14 cellular contexts compared by ENCODE assay signal in genomic region chrX:100830547-100830946, GRCh38. TPM values are rescaled to one million over a fixed set of nuclear protein-coding genes. Genes with fewer than 3 reads are reported as not detected.
A peak's percentile ranks its signal among the peaks of the same experiment; 100 is the strongest.
DNase-seq lines count a peak whose midpoint lies in the region; ATAC-seq and TF ChIP-seq lines count a peak whose summit lies in the region.
"Had no signal": no experiment of that assay in that cellular context is flagged by ENCODE, and none has a peak within 500 bp of the region (broad histone marks: within the 10 kb centered on the region; RNA-seq: fewer than 3 reads in every experiment).

No MANE protein-coding gene starts in this region.

- no peaks in the 10 kb centered on the region for H3K27me3 Mint-ChIP-seq in natural killer cell treated with Interleukin-12 subunit alpha and Interleukin-12 subunit beta and Interleukin-15 and Interleukin-18, amount 100 ng/mL, for 72 hours
- H3K27me3 Mint-ChIP-seq in natural killer cell (ENCODE audit: low read depth in 2 of 2): no peaks in the 10 kb centered on the region

- H3K36me3 Mint-ChIP-seq in natural killer cell treated with Interleukin-12 subunit alpha and Interleukin-12 subunit beta and Interleukin-15 and Interleukin-18, amount 100 ng/mL, for 72 hours: peaks cover 47% of the 10 kb centered on the region
- no peaks in the 10 kb centered on the region for H3K36me3 Mint-ChIP-seq in natural killer cell

- no peak overlapping the region for H2AFZ ChIP-seq in PC-9

- H3K9me3 Mint-ChIP-seq in natural killer cell treated with Interleukin-12 subunit alpha and Interleukin-12 subunit beta and Interleukin-15 and Interleukin-18, amount 100 ng/mL, for 72 hours: no peaks in the 10 kb centered on the region
- no peaks in the 10 kb centered on the region for H3K9me3 Mint-ChIP-seq in natural killer cell

- no peaks in the 10 kb centered on the region for H3K27me3 ChIP-seq in PC-9 (ENCODE audit: insufficient read depth, low read depth)
- H3K27me3 ChIP-seq: stomach had no signal

- ATAC-seq in natural killer cell treated with Interleukin-12 subunit alpha and Interleukin-12 subunit beta and Interleukin-15 and Interleukin-18, amount 100 ng/mL, for 72 hours: no peak
- ATAC-seq in natural killer cell: no peak
- peak; percentile 35 for ATAC-seq in GM21717 (IDR thresholded peaks at IDR 0.05; ENCODE audit: unreplicated experiment)
- peak; percentile 26 for ATAC-seq in HG03565 (IDR thresholded peaks at IDR 0.05; ENCODE audit: unreplicated experiment)

- H3K4me1 ChIP-seq in PC-9 (replicated peaks; ENCODE audit: insufficient read depth): no peaks in the 10 kb centered on the region
- H3K4me1 ChIP-seq: left ventricle myocardium inferior, stomach had no signal

- no peak overlapping the region for H3K4me2 ChIP-seq in PC-9

- H4K20me1 ChIP-seq in PC-9 (ENCODE audit: insufficient read depth): no peaks in the 10 kb centered on the region

- 0 out of 2 replicates have a peak, but pooled peaks cover 6% of the 10 kb centered on the region for H3K36me3 ChIP-seq in PC-9 (ENCODE audit: low read depth)

- no peaks in the 10 kb centered on the region for H3K9me3 ChIP-seq in PC-9 (ENCODE audit: insufficient read depth, low read depth)
- H3K9me3 ChIP-seq: left ventricle myocardium inferior, stomach had no signal

- no peak overlapping the region for H3K4me3 ChIP-seq in PC-9
- H3K4me3 ChIP-seq: left ventricle myocardium inferior, stomach had no signal

- peaks cover 36 to 43% of the 10 kb centered on the region in 2 donors for H3K4me1 Mint-ChIP-seq in natural killer cell treated with Interleukin-12 subunit alpha and Interleukin-12 subunit beta and Interleukin-15 and Interleukin-18, amount 100 ng/mL, for 72 hours (ENCODE audit: low read depth in 2 of 2)
- H3K4me1 Mint-ChIP-seq in natural killer cell: peaks cover 0 to 3% of the 10 kb centered on the region in 2 donors

- H3K27ac Mint-ChIP-seq in natural killer cell treated with Interleukin-12 subunit alpha and Interleukin-12 subunit beta and Interleukin-15 and Interleukin-18, amount 100 ng/mL, for 72 hours: peak overlapping the region; percentile 95 to 96
- H3K27ac Mint-ChIP-seq in natural killer cell: no peak overlapping the region

- no peaks in the 10 kb centered on the region for H3K9me2 ChIP-seq in PC-9 (ENCODE audit: insufficient read depth)

- DNase-seq in natural killer cell treated with Interleukin-12 subunit alpha and Interleukin-12 subunit beta and Interleukin-15 and Interleukin-18, amount 100 ng/mL, for 72 hours (ENCODE audit: low spot score): no peak
- DNase-seq in natural killer cell (no peak), NCI-H146 treated with DMSO at 0.1 percent for 48 hours (lab: John Stamatoyannopoulos, UW; ENCODE audit: unreplicated experiment) (no peak), PC-9 (no peak)
- DNase-seq in activated effector memory CD4-positive, alpha-beta T cell treated with Interleukin-2 at 50 U/mL for 16 hours: no peak
- no peak for DNase-seq in central memory CD4-positive, alpha-beta T cell
- DNase-seq: left ventricle myocardium inferior, NCI-H2227 treated with DMSO at 0.1 percent for 48 hours, occipital lobe, stomach had no signal

- CTCF ChIA-PET in PC-9 (lab: Charles Lee): no interaction called here

- H3K79me2 ChIP-seq in PC-9 (ENCODE audit: low read depth): no peaks in the 10 kb centered on the region

- intact Hi-C loops in natural killer cell (cut with micrococcal nuclease): no loop called here
- intact Hi-C loops in PC-9 (cut with micrococcal nuclease; ENCODE audit: unreplicated experiment): no loop called here

- H3K4me3 Mint-ChIP-seq in natural killer cell treated with Interleukin-12 subunit alpha and Interleukin-12 subunit beta and Interleukin-15 and Interleukin-18, amount 100 ng/mL, for 72 hours: peak overlapping the region; percentile 64
- H3K4me3 Mint-ChIP-seq in natural killer cell: no peak overlapping the region

- no peaks in the 10 kb centered on the region for H3F3A ChIP-seq in PC-9 (ENCODE audit: insufficient read depth, low read depth)

- POLR2A ChIA-PET in PC-9 (lab: Charles Lee; ENCODE audit: unreplicated experiment): no interaction called here

- no TSS peak for BruUV-seq in PC-9 (replicated peaks; lab: Mats Ljungman, UMichigan)

- TF ChIP-seq CTCF in natural killer cell (IDR thresholded peaks at IDR 0.05): no peak
- TF ChIP-seq CTCF in PC-9 (conservative IDR thresholded peaks at IDR 0.05): no peak

- H3K27ac ChIP-seq in PC-9: no peak overlapping the region
- H3K27ac ChIP-seq: left ventricle myocardium inferior, RWPE1, stomach had no signal

RNA-seq across cellular contexts. Expression of gene CSTF2, which starts 10.4 kb away (rescaled TPM):
- 10 to 100 TPM; 79.8 to 86.0 TPM for total RNA-seq in natural killer cell treated with Interleukin-12 subunit alpha and Interleukin-12 subunit beta and Interleukin-15 and Interleukin-18, amount 100 ng/mL, for 72 hours
- total RNA-seq in natural killer cell (1 to 10 TPM; 6.6 to 9.5 (median 8.3) TPM), PC-9 (2021) (18.5 and 24.1 TPM in 2 replicates)

RNA-seq across cellular contexts. Expression of gene NOX1, which starts 43.6 kb away (rescaled TPM):
- not detected for total RNA-seq in natural killer cell treated with Interleukin-12 subunit alpha and Interleukin-12 subunit beta and Interleukin-15 and Interleukin-18, amount 100 ng/mL, for 72 hours
- total RNA-seq in natural killer cell (not detected), PC-9 (2021) (not detected in 2 replicates)
- total RNA-seq: left ventricle myocardium inferior, LHCN-M2, occipital lobe had no signal

Comparison
In these comparisons a context has a peak if more than half of its experiments do, and no peak if none do; other contexts are left out.
1. H3K27ac Mint-ChIP-seq: peak in natural killer cell treated with Interleukin-12 subunit alpha and Interleukin-12 subunit beta and Interleukin-15 and Interleukin-18, amount 100 ng/mL, for 72 hours (2 of 2); none in natural killer cell (0 of 2).
2. ATAC-seq: peak in GM21717 (single experiment) and HG03565 (single experiment); none in natural killer cell treated with Interleukin-12 subunit alpha and Interleukin-12 subunit beta and Interleukin-15 and Interleukin-18, amount 100 ng/mL, for 72 hours (0 of 2) and natural killer cell (0 of 3).